Comparison of ENCODE assay signal across 17 cellular contexts in genomic region chr22:50008151-50009040, GRCh38. TPM values are rescaled to one million over a fixed set of nuclear protein-coding genes. Genes with fewer than 3 reads are reported as not detected.
DNase-seq lines count a peak whose midpoint lies in the region; ATAC-seq and TF ChIP-seq lines count a peak whose summit lies in the region.
"Had no signal": no experiment of that assay in that cellular context is flagged by ENCODE, and none has a peak within 500 bp of the region (broad histone marks: within the 10 kb centered on the region; RNA-seq: fewer than 3 reads in every experiment).

No MANE protein-coding gene starts in this region.

- TF ChIP-seq CTCF in lower lobe of right lung (IDR thresholded peaks at IDR 0.05) = no peak
- no peak for TF ChIP-seq CTCF in CD14-positive monocyte (IDR thresholded peaks at IDR 0.05)

- peaks cover 17 to 40% (median 38%) of the 10 kb centered on the region in 3 donors for H3K27me3 Mint-ChIP-seq in CD14-positive monocyte (ENCODE audit: low read depth in 3 of 3)

- no peaks in the 10 kb centered on the region for H3K36me3 Mint-ChIP-seq in CD14-positive monocyte
- H3K36me3 Mint-ChIP-seq: stimulated activated memory B cell treated with anti-CD40 and anti-IgM and Interleukin-4, amounts not matched to agents 10 μg/mL and 1 μg/mL and 100 μg/mL, for 72 hours had no signal

- H3K4me1 ChIP-seq in lower lobe of right lung = peaks cover 4% of the 10 kb centered on the region
- H3K4me1 ChIP-seq: foreskin keratinocyte, HAP-1 had no signal

- TF ChIP-seq POLR2A in erythroblast (IDR thresholded peaks at IDR 0.05; ENCODE audit: low read length) = no peak

- peaks cover 0 to 5% (median 2%) of the 10 kb centered on the region in 7 donors for H3K9me3 Mint-ChIP-seq in CD14-positive monocyte
- H3K9me3 Mint-ChIP-seq: stimulated activated memory B cell treated with anti-CD40 and anti-IgM and Interleukin-4, amounts not matched to agents 10 μg/mL and 1 μg/mL and 100 μg/mL, for 72 hours; T-helper 2 cell treated with Interferon-gamma antibody and Interleukin-4, amounts not matched to agents 5 μg/mL and 100 μg/mL, for 36 hours had no signal

- no peak overlapping the region for H3K27ac ChIP-seq in lower lobe of right lung
- H3K27ac ChIP-seq: foreskin keratinocyte had no signal

- peaks cover 41% of the 10 kb centered on the region for H3K27me3 ChIP-seq in lower lobe of right lung (ENCODE audit: low read depth)

- peaks cover 13% of the 10 kb centered on the region for H3K4me1 Mint-ChIP-seq in CD14-positive monocyte

- H3K9me3 ChIP-seq in lower lobe of right lung = no peaks in the 10 kb centered on the region
- H3K9me3 ChIP-seq: HAP-1 had no signal

- H3K36me3 ChIP-seq in lower lobe of right lung = no peaks in the 10 kb centered on the region
- H3K36me3 ChIP-seq: HAP-1 had no signal

- no peak overlapping the region for H3K27ac Mint-ChIP-seq in CD14-positive monocyte
- H3K27ac Mint-ChIP-seq: stimulated activated memory B cell treated with anti-CD40 and anti-IgM and Interleukin-4, amounts not matched to agents 10 μg/mL and 1 μg/mL and 100 μg/mL, for 72 hours; T-helper 2 cell treated with Interferon-gamma antibody and Interleukin-4, amounts not matched to agents 5 μg/mL and 100 μg/mL, for 36 hours had no signal

- peak; percentile 88 for DNase-seq in COLO668 (lab: John Stamatoyannopoulos, UW; ENCODE audit: unreplicated experiment)
- DNase-seq in NCI-H128 (lab: John Stamatoyannopoulos, UW; ENCODE audit: unreplicated experiment) = peak; percentile 48
- peak; percentile 95 for DNase-seq in NCI-H748 (lab: John Stamatoyannopoulos, UW; ENCODE audit: unreplicated experiment)
- DNase-seq in lower lobe of right lung = peak; percentile 43
- no peak for DNase-seq in hepatic stellate cell (ENCODE audit: low spot score)
- DNase-seq in CD14-positive monocyte (ENCODE audit: low spot score) = no peak
- DNase-seq in NOMO-1 treated with DMSO at 0.1 percent for 48 hours (lab: John Stamatoyannopoulos, UW; ENCODE audit: unreplicated experiment) = no peak
- no peak for DNase-seq in erythroblast (lab: John Stamatoyannopoulos, UW)
- DNase-seq: activated CD4-positive, alpha-beta T cell treated with anti-CD3 and anti-CD28 coated beads, Interleukin-2, amount 50 U/mL, for 1 hour; AML-193; foreskin keratinocyte; RPMI8226; stimulated activated CD4-positive, alpha-beta T cell treated with anti-CD3 and anti-CD28 coated beads, Interleukin-4, amount 100 ng/mL, for 24 hours had no signal

- no peak overlapping the region for H3K4me3 Mint-ChIP-seq in CD14-positive monocyte
- H3K4me3 Mint-ChIP-seq: stimulated activated memory B cell treated with anti-CD40 and anti-IgM and Interleukin-4, amounts not matched to agents 10 μg/mL and 1 μg/mL and 100 μg/mL, for 72 hours; T-helper 2 cell treated with Interferon-gamma antibody and Interleukin-4, amounts not matched to agents 5 μg/mL and 100 μg/mL, for 36 hours had no signal

- intact Hi-C loops in lower lobe of right lung (cut with DNase I) (no loop called here), CD14-positive monocyte (cut with micrococcal nuclease) (no loop called here)

- ATAC-seq in lower lobe of right lung = no peak
- ATAC-seq: foreskin keratinocyte; stimulated activated memory B cell treated with anti-CD40 and anti-IgM and Interleukin-4, amounts not matched to agents 10 μg/mL and 1 μg/mL and 100 μg/mL, for 72 hours had no signal

- no peak overlapping the region for H3K4me3 ChIP-seq in lower lobe of right lung
- H3K4me3 ChIP-seq: HAP-1 had no signal

RNA-seq across cellular contexts. Expression of gene IL17REL, which starts 4.2 kb away (rescaled TPM):
- total RNA-seq in lower lobe of right lung = 0.09 TPM
- polyA plus RNA-seq in CD14-positive monocyte = not detected
- total RNA-seq: foreskin keratinocyte had no signal
- polyA plus RNA-seq: foreskin keratinocyte had no signal

RNA-seq across cellular contexts. Expression of gene PIM3, which starts 47.8 kb away (rescaled TPM):
- 94.7 TPM for total RNA-seq in lower lobe of right lung
- polyA plus RNA-seq in CD14-positive monocyte = 10 to 100 TPM; 38.8 to 40.4 TPM

RNA-seq across cellular contexts. Expression of gene TTLL8, which starts 49.7 kb away (rescaled TPM):
- not detected for total RNA-seq in lower lobe of right lung
- polyA plus RNA-seq in CD14-positive monocyte = not detected
- total RNA-seq: foreskin keratinocyte, HT-29 had no signal
- polyA plus RNA-seq: foreskin keratinocyte had no signal

Comparison
In these comparisons a context has a peak if more than half of its experiments do, and no peak if none do; other contexts are left out.
1. DNase-seq: peak in COLO668 (single experiment), NCI-H128 (single experiment), NCI-H748 (single experiment) and lower lobe of right lung (single experiment); none in hepatic stellate cell (single experiment), CD14-positive monocyte (single experiment), NOMO-1 treated with DMSO at 0.1 percent for 48 hours (single experiment) and erythroblast (0 of 2).